5 cellular contexts compared by ENCODE assay signal in genomic region chr1:226476066-226476465, GRCh38.
"Had no signal": no experiment of that assay in that cellular context is flagged by ENCODE, and none has a peak within 500 bp of the region (broad histone marks: within the 10 kb centered on the region; RNA-seq: fewer than 3 reads in every experiment).

No MANE protein-coding gene starts in this region.

- DNase-seq: H9, KBM-7 had no signal

- H3K4me3 Mint-ChIP-seq: GM23338, H9, IgD-negative memory B cell had no signal

- H3K4me3 ChIP-seq: GM23338 had no signal

- H3K27ac Mint-ChIP-seq: GM23338, H9, IgD-negative memory B cell had no signal

- H3K9me3 Mint-ChIP-seq: GM23338, H9, IgD-negative memory B cell had no signal

- H3K4me2 ChIP-seq: GM23338 had no signal

- H3K36me3 Mint-ChIP-seq: IgD-negative memory B cell had no signal

- H3K27ac ChIP-seq: HL-60 had no signal
